In genomic region chr3:100072328-100073048, GRCh38 we compare ENCODE assay signal across 9 cellular contexts. TPM values are rescaled to one million over a fixed set of nuclear protein-coding genes. Genes with fewer than 3 reads are reported as not detected.
DNase-seq lines count a peak whose midpoint lies in the region; ATAC-seq and TF ChIP-seq lines count a peak whose summit lies in the region.
"Had no signal": no experiment of that assay in that cellular context is flagged by ENCODE, and none has a peak within 500 bp of the region (broad histone marks: within the 10 kb centered on the region; RNA-seq: fewer than 3 reads in every experiment).

No MANE protein-coding gene starts in this region.

- peak overlapping the region; percentile 67 for H3K27ac Mint-ChIP-seq in activated T-cell treated with anti-CD3 and anti-CD28 coated beads, Interleukin-2, amount 50 U/mL, for 24 hours
- no peak overlapping the region for H3K27ac Mint-ChIP-seq in activated naive CD4-positive, alpha-beta T cell treated with anti-CD3 and anti-CD28 coated beads, Interleukin-2, amount 50 U/mL, for 72 hours
- H3K27ac Mint-ChIP-seq in stimulated activated naive CD8-positive, alpha-beta T cell treated with anti-CD3 and anti-CD28 coated beads, Interleukin-15, Interleukin-2, amounts not matched to agents 100 ng/mL and 50 ng/mL, for 24 hours, result peak overlapping the region; percentile 82

- peak overlapping the region; percentile 62 for H3K4me3 Mint-ChIP-seq in activated T-cell treated with anti-CD3 and anti-CD28 coated beads, Interleukin-2, amount 50 U/mL, for 24 hours
- H3K4me3 Mint-ChIP-seq in stimulated activated naive CD8-positive, alpha-beta T cell treated with anti-CD3 and anti-CD28 coated beads, Interleukin-15, Interleukin-2, amounts not matched to agents 100 ng/mL and 50 ng/mL, for 24 hours, result peak overlapping the region; percentile 71

- H3K9me3 ChIP-seq in Peyer's patch, result no peaks in the 10 kb centered on the region

- TF ChIP-seq POLR2A in Peyer's patch (IDR thresholded peaks at IDR 0.05), result no peak

- no peak overlapping the region for H3K4me3 ChIP-seq in Peyer's patch

- H3K9me3 Mint-ChIP-seq in activated T-cell treated with anti-CD3 and anti-CD28 coated beads, Interleukin-2, amount 50 U/mL, for 24 hours, result no peaks in the 10 kb centered on the region
- H3K9me3 Mint-ChIP-seq in activated naive CD4-positive, alpha-beta T cell treated with anti-CD3 and anti-CD28 coated beads, Interleukin-2, amount 50 U/mL, for 72 hours, result peaks cover 0 to 3% of the 10 kb centered on the region in 2 donors
- H3K9me3 Mint-ChIP-seq in stimulated activated naive CD8-positive, alpha-beta T cell treated with anti-CD3 and anti-CD28 coated beads, Interleukin-15, Interleukin-2, amounts not matched to agents 100 ng/mL and 50 ng/mL, for 24 hours, result no peaks in the 10 kb centered on the region

- H3K4me1 ChIP-seq in Peyer's patch, result peaks cover 0 to 14% (median 2%) of the 10 kb centered on the region in 4 donors

- no peaks in the 10 kb centered on the region for H3K27me3 ChIP-seq in Peyer's patch

- TF ChIP-seq CTCF in omental fat pad (IDR thresholded peaks at IDR 0.05) (no peak), Peyer's patch (IDR thresholded peaks at IDR 0.05) (no peak)

- H3K27ac ChIP-seq in Peyer's patch, result no peak overlapping the region

- peak; percentile 41 for ATAC-seq in HG03442 (IDR thresholded peaks at IDR 0.05; ENCODE audit: unreplicated experiment)
- peak; percentile 64 for ATAC-seq in activated naive CD4-positive, alpha-beta T cell treated with anti-CD3 and anti-CD28 coated beads, Interleukin-2, amount 50 U/mL, for 72 hours
- ATAC-seq in omental fat pad (ENCODE audit: low FRiP score), result no peak

- H3K36me3 ChIP-seq in Peyer's patch, result no peaks in the 10 kb centered on the region

- H3K36me3 Mint-ChIP-seq in activated T-cell treated with anti-CD3 and anti-CD28 coated beads, Interleukin-2, amount 50 U/mL, for 24 hours (ENCODE audit: low read depth), result peaks cover 2% of the 10 kb centered on the region
- peaks cover 0 to 10% of the 10 kb centered on the region in 2 donors for H3K36me3 Mint-ChIP-seq in activated naive CD4-positive, alpha-beta T cell treated with anti-CD3 and anti-CD28 coated beads, Interleukin-2, amount 50 U/mL, for 72 hours
- H3K36me3 Mint-ChIP-seq in stimulated activated naive CD8-positive, alpha-beta T cell treated with anti-CD3 and anti-CD28 coated beads, Interleukin-15, Interleukin-2, amounts not matched to agents 100 ng/mL and 50 ng/mL, for 24 hours (ENCODE audit: low read depth), result peaks cover 5% of the 10 kb centered on the region

- no peaks in the 10 kb centered on the region for H3K27me3 Mint-ChIP-seq in activated T-cell treated with anti-CD3 and anti-CD28 coated beads, Interleukin-2, amount 50 U/mL, for 24 hours
- no peaks in the 10 kb centered on the region for H3K27me3 Mint-ChIP-seq in stimulated activated naive CD8-positive, alpha-beta T cell treated with anti-CD3 and anti-CD28 coated beads, Interleukin-15, Interleukin-2, amounts not matched to agents 100 ng/mL and 50 ng/mL, for 24 hours

- no peak for DNase-seq in activated T-cell treated with anti-CD3 and anti-CD28 coated beads, Interleukin-2, amount 50 U/mL, for 24 hours
- no peak for DNase-seq in activated T-cell treated with anti-CD3 and anti-CD28 coated beads, Interleukin-2, amount 50 U/mL, for 48 hours
- no peak for DNase-seq in activated naive CD4-positive, alpha-beta T cell treated with anti-CD3 and anti-CD28 coated beads, Interleukin-2, amount 50 U/mL, for 72 hours (ENCODE audit: low spot score in 2 of 2)
- DNase-seq in omental fat pad (ENCODE audit: low spot score), result no peak
- no peak for DNase-seq in superior temporal gyrus (ENCODE audit: extremely low spot score)
- no peak for DNase-seq in Peyer's patch
- DNase-seq: ACHN had no signal

- H3K4me1 Mint-ChIP-seq in activated T-cell treated with anti-CD3 and anti-CD28 coated beads, Interleukin-2, amount 50 U/mL, for 24 hours (ENCODE audit: low read depth), result peaks cover 62% of the 10 kb centered on the region
- peaks cover 72% of the 10 kb centered on the region for H3K4me1 Mint-ChIP-seq in stimulated activated naive CD8-positive, alpha-beta T cell treated with anti-CD3 and anti-CD28 coated beads, Interleukin-15, Interleukin-2, amounts not matched to agents 100 ng/mL and 50 ng/mL, for 24 hours (ENCODE audit: low read depth)

RNA-seq across cellular contexts. Expression of gene FILIP1L, which starts 41.8 kb away (rescaled TPM):
- total RNA-seq in activated naive CD4-positive, alpha-beta T cell treated with anti-CD3 and anti-CD28 coated beads, Interleukin-2, amount 50 U/mL, for 72 hours, result under 1 TPM; 0.08 to 0.09 TPM
- total RNA-seq in omental fat pad (10 to 100 TPM; 31.3 to 64.0 (median 46.5) TPM), Peyer's patch (10 to 100 TPM in 3 of 4 donors, 1 to 10 TPM in 1; 5.3 to 69.3 (median 13.1) TPM)

Comparison
In these comparisons a context has a peak if more than half of its experiments do, and no peak if none do; other contexts are left out.
1. H3K27ac Mint-ChIP-seq: peak in activated T-cell treated with anti-CD3 and anti-CD28 coated beads, Interleukin-2, amount 50 U/mL, for 24 hours (single experiment) and stimulated activated naive CD8-positive, alpha-beta T cell treated with anti-CD3 and anti-CD28 coated beads, Interleukin-15, Interleukin-2, amounts not matched to agents 100 ng/mL and 50 ng/mL, for 24 hours (single experiment); none in activated naive CD4-positive, alpha-beta T cell treated with anti-CD3 and anti-CD28 coated beads, Interleukin-2, amount 50 U/mL, for 72 hours (0 of 2).
2. RNA of gene FILIP1L, which starts 41.8 kb away (total RNA-seq): 31.3 to 64.0 TPM in omental fat pad and 5.3 to 69.3 TPM in Peyer's patch; 0.08 to 0.09 TPM in activated naive CD4-positive, alpha-beta T cell treated with anti-CD3 and anti-CD28 coated beads, Interleukin-2, amount 50 U/mL, for 72 hours; every median in the first group is over 4 times any median in the second.